7 cellular contexts compared by ENCODE assay signal in genomic region chr9:125631391-125632085, GRCh38.
A peak's percentile ranks its signal among the peaks of the same experiment; 100 is the strongest.
DNase-seq lines count a peak whose midpoint lies in the region; ATAC-seq, FAIRE-seq and TF ChIP-seq lines count a peak whose summit lies in the region.

No MANE protein-coding gene starts in this region.

- H3K27ac Mint-ChIP-seq in HFFc6, result peak overlapping the region; percentile 55

- POLR2A ChIA-PET in PC-3 (lab: Charles Lee; ENCODE audit: unreplicated experiment), result no interaction called here

- TF ChIP-seq CTCF in HFFc6 (IDR thresholded peaks at IDR 0.05) (peak; percentile 83), PC-3 (conservative IDR thresholded peaks at IDR 0.05; ENCODE audit: low read depth, low read length) (peak; percentile 70), bronchial epithelial cell (IDR thresholded peaks at IDR 0.05; ENCODE audit: insufficient read depth, low read length, severe bottlenecking) (peak; percentile 42), right lobe of liver (IDR thresholded peaks at IDR 0.05) (peak; percentile 47 to 80 (median 64))

- DNase-seq in G401 (ENCODE audit: low spot score), result peak; percentile 53
- DNase-seq in HFFc6, result peak; percentile 70
- DNase-seq in PC-3, result peak; percentile 56
- DNase-seq in bronchial epithelial cell (ENCODE audit: low read depth), result peak; percentile 44
- DNase-seq in right lobe of liver, result no peak

- no peak overlapping the region for H3K4me2 ChIP-seq in PC-3 (ENCODE audit: low read length)

- H3K27me3 Mint-ChIP-seq in HFFc6 (ENCODE audit: insufficient read depth), result no peaks in the 10 kb centered on the region; the same call in 1 of the 2 replicates

- BruUV-seq in PC-3 (replicated peaks; lab: Mats Ljungman, UMichigan), result no TSS peak

- H3K4me1 ChIP-seq in PC-3 (ENCODE audit: insufficient read depth, low read length), result peaks cover 35% of the 10 kb centered on the region
- H3K4me1 ChIP-seq in right lobe of liver, result peaks cover 0 to 16% (median 7%) of the 10 kb centered on the region in 4 donors

- peaks cover 79% of the 10 kb centered on the region for H3K4me1 Mint-ChIP-seq in HFFc6 (ENCODE audit: low read depth)

- no peaks in the 10 kb centered on the region for H3K9me2 ChIP-seq in PC-3 (replicated peaks; ENCODE audit: low read length)

- in situ Hi-C loops in G401 (cut with HindIII; ENCODE audit: low sequenced_read_pairs), result no loop called here

- H3K36me3 ChIP-seq in PC-3 (ENCODE audit: low read depth, low read length) (no peaks in the 10 kb centered on the region), bronchial epithelial cell (ENCODE audit: control insufficient read depth, insufficient read depth, low read length) (no peaks in the 10 kb centered on the region), right lobe of liver (no peaks in the 10 kb centered on the region)

- peaks cover 9% of the 10 kb centered on the region; the same call in 1 of the 2 replicates for H4K20me1 ChIP-seq in PC-3 (ENCODE audit: low read length)

- H3K27me3 ChIP-seq in PC-3 (ENCODE audit: low read length) (no peaks in the 10 kb centered on the region), bronchial epithelial cell (ENCODE audit: control insufficient read depth, insufficient read depth, low read length) (no peaks in the 10 kb centered on the region), right lobe of liver (no peaks in the 10 kb centered on the region)

- no peak overlapping the region for H3K4me3 ChIP-seq in PC-3 (ENCODE audit: low read length)
- H3K4me3 ChIP-seq in bronchial epithelial cell (ENCODE audit: low read depth, low read length), result no peak overlapping the region
- H3K4me3 ChIP-seq in right lobe of liver, result no peak overlapping the region

- no peak overlapping the region for H2AFZ ChIP-seq in PC-3 (ENCODE audit: low read length)

- H3K9ac ChIP-seq in PC-3 (ENCODE audit: low read length), result no peak overlapping the region

- intact Hi-C loops in PC-3 (cut with micrococcal nuclease), result loop anchor here (2.0 to 5.0 kb wide), 2 partner anchors 74 to 225 kb away; no protein-coding TSS in a partner anchor
- intact Hi-C loops in right lobe of liver (cut with DNase I), result loop anchor here in 1 of 2 donors (10.0 kb wide), 1 partner anchor 77 kb away; no protein-coding TSS in a partner anchor

- H3K79me2 ChIP-seq in PC-3 (ENCODE audit: low read length), result peaks cover 78% of the 10 kb centered on the region

- H3K4me3 Mint-ChIP-seq in HFFc6, result peak overlapping the region; percentile 11; the same call in 1 of the 2 replicates

- 68% methylated on average over 7 of the region's 7 CpGs for WGBS in right lobe of liver (ENCODE audit: insufficient coverage, low coverage, low lambda C conversion rate, missing lambda C conversion rate)

- no peaks in the 10 kb centered on the region for H3F3A ChIP-seq in PC-3 (ENCODE audit: low read length, unreplicated experiment)

- no peaks in the 10 kb centered on the region for H3K9me3 Mint-ChIP-seq in HFFc6

- no peak for FAIRE-seq in bronchial epithelial cell (lab: Jason Lieb, UNC)

- ATAC-seq in PC-3, result peak; percentile 25; the same call in 1 of the 2 replicates
- ATAC-seq in right lobe of liver, result peak; percentile 75 to 85 (median 82)
- no peak for ATAC-seq in GM18519 (IDR thresholded peaks at IDR 0.05; ENCODE audit: low FRiP score, unreplicated experiment)
- no peak for ATAC-seq in GM19351 (IDR thresholded peaks at IDR 0.05; ENCODE audit: unreplicated experiment)

- H3K36me3 Mint-ChIP-seq in HFFc6 (ENCODE audit: low read depth), result no peaks in the 10 kb centered on the region; the same call in 1 of the 2 replicates

- CTCF ChIA-PET in PC-3 (lab: Charles Lee), result no interaction called here

- H3K9me3 ChIP-seq in PC-3 (ENCODE audit: low read length), result no peaks in the 10 kb centered on the region
- H3K9me3 ChIP-seq in right lobe of liver, result no peaks in the 10 kb centered on the region

- no peak for TF ChIP-seq POLR2A in right lobe of liver (IDR thresholded peaks at IDR 0.05)

- H3K27ac ChIP-seq in PC-3 (ENCODE audit: low read length) (peak overlapping the region; percentile 77), right lobe of liver (no peak overlapping the region)

Comparison
In these comparisons a context has a peak if more than half of its experiments do, and no peak if none do; other contexts are left out.
1. DNase-seq: peak in G401 (single experiment), HFFc6 (single experiment), PC-3 (single experiment) and bronchial epithelial cell (single experiment); none in right lobe of liver (0 of 3).
2. ATAC-seq: peak in PC-3 (single experiment) and right lobe of liver (4 of 4); none in GM18519 (single experiment) and GM19351 (single experiment).
3. Peak in every context shown above with its lines, with median percentiles within 50 percentile points of each other: CTCF ChIP-seq.